31 cellular contexts compared by ENCODE assay signal in genomic region chr3:127658234-127658633, GRCh38.
"Had no signal": no experiment of that assay in that cellular context is flagged by ENCODE, and none has a peak within 500 bp of the region (broad histone marks: within the 10 kb centered on the region; RNA-seq: fewer than 3 reads in every experiment).

No MANE protein-coding gene starts in this region.

- ATAC-seq: esophagus mucosa, gastrocnemius medialis, left cardiac atrium, left ventricle myocardium superior, right lobe of liver, T-helper 17 cell had no signal

- H3K4me3 ChIP-seq: coronary artery, gastrocnemius medialis, ovary, right lobe of liver, skin epidermis, upper lobe of left lung, vagina had no signal

- H3K27ac Mint-ChIP-seq: activated CD4-positive, alpha-beta memory T cell treated with anti-CD3 and anti-CD28 coated beads for 36 hours; activated CD4-positive, alpha-beta T cell treated with anti-CD3 and anti-CD28 coated beads, Interleukin-2, amount 10 ng/mL, durations not matched to agents 24 days and 14 days; activated T-cell treated with anti-CD3 and anti-CD28 coated beads, Interleukin-2, amount 50 U/mL, for 24 hours; nephron progenitor cell; progenitor cell of endocrine pancreas; stimulated activated naive CD8-positive, alpha-beta T cell treated with anti-CD3 and anti-CD28 coated beads, Interleukin-15, Interleukin-2, amounts not matched to agents 100 ng/mL and 50 ng/mL, for 24 hours; T-helper 17 cell had no signal

- H3K4me1 Mint-ChIP-seq: activated CD4-positive, alpha-beta T cell treated with anti-CD3 and anti-CD28 coated beads, Interleukin-2, amount 10 ng/mL, durations not matched to agents 24 days and 14 days had no signal

- H3K9me3 Mint-ChIP-seq: activated CD4-positive, alpha-beta memory T cell treated with anti-CD3 and anti-CD28 coated beads for 36 hours; activated CD4-positive, alpha-beta T cell treated with anti-CD3 and anti-CD28 coated beads, Interleukin-2, amount 10 ng/mL, durations not matched to agents 24 days and 14 days; activated T-cell treated with anti-CD3 and anti-CD28 coated beads, Interleukin-2, amount 50 U/mL, for 24 hours; nephron progenitor cell; stimulated activated naive CD8-positive, alpha-beta T cell treated with anti-CD3 and anti-CD28 coated beads, Interleukin-15, Interleukin-2, amounts not matched to agents 100 ng/mL and 50 ng/mL, for 24 hours had no signal

- DNase-seq: activated CD4-positive, alpha-beta memory T cell treated with anti-CD3 and anti-CD28 coated beads for 36 hours; activated CD4-positive, alpha-beta T cell treated with anti-CD3 and anti-CD28 coated beads, Interleukin-2, amount 10 ng/mL, durations not matched to agents 24 days and 14 days; activated CD4-positive, CD25-positive, alpha-beta regulatory T cell treated with anti-CD3 and anti-CD28 coated beads, Interleukin-2, amount 50 U/mL, for 72 hours; activated CD8-positive, alpha-beta memory T cell treated with anti-CD3 and anti-CD28 coated beads, Interleukin-2, amount 50 U/mL, for 4 hours; activated gamma-delta T cell; activated naive CD4-positive, alpha-beta T cell treated with anti-CD3 and anti-CD28 coated beads, Interleukin-2, amount 50 U/mL, for 16 hours; activated T-cell treated with anti-CD3 and anti-CD28 coated beads, Interleukin-2, amount 50 U/mL, for 24 hours; gastrocnemius medialis; glutamatergic neuron; left cardiac atrium; left ventricle myocardium superior; nephron progenitor cell; ovary; right lobe of liver; stimulated activated CD4-positive, alpha-beta T cell treated with anti-CD3 and anti-CD28 coated beads, Interleukin-12 subunit alpha, Interleukin-12 subunit beta, amount 100 ng/mL, for 4 hours; stimulated activated CD4-positive, alpha-beta T cell treated with anti-CD3 and anti-CD28 coated beads, Interleukin-4, amount 100 ng/mL, for 1 hour; substantia nigra; SW 1271; T-helper 17 cell; T1000; upper lobe of left lung had no signal

- H3K27me3 Mint-ChIP-seq: activated CD4-positive, alpha-beta memory T cell treated with anti-CD3 and anti-CD28 coated beads for 36 hours; activated T-cell treated with anti-CD3 and anti-CD28 coated beads, Interleukin-2, amount 50 U/mL, for 24 hours; progenitor cell of endocrine pancreas; stimulated activated naive CD8-positive, alpha-beta T cell treated with anti-CD3 and anti-CD28 coated beads, Interleukin-15, Interleukin-2, amounts not matched to agents 100 ng/mL and 50 ng/mL, for 24 hours had no signal

- H3K27me3 ChIP-seq: gastrocnemius medialis, neutrophil, ovary, right lobe of liver, upper lobe of left lung, vagina had no signal

- FAIRE-seq: bronchial epithelial cell, endothelial cell of umbilical vein, keratinocyte had no signal

- H3K36me3 Mint-ChIP-seq: activated CD4-positive, alpha-beta memory T cell treated with anti-CD3 and anti-CD28 coated beads for 36 hours had no signal

- H3K9me3 ChIP-seq: gastrocnemius medialis, neutrophil, ovary, right lobe of liver, upper lobe of left lung, vagina had no signal

- H3K27ac ChIP-seq: coronary artery, gastrocnemius medialis, neutrophil, ovary, right lobe of liver, skin epidermis, upper lobe of left lung, vagina had no signal

- H3K4me3 Mint-ChIP-seq: activated CD4-positive, alpha-beta memory T cell treated with anti-CD3 and anti-CD28 coated beads for 36 hours; activated CD4-positive, alpha-beta T cell treated with anti-CD3 and anti-CD28 coated beads, Interleukin-2, amount 10 ng/mL, durations not matched to agents 24 days and 14 days; activated T-cell treated with anti-CD3 and anti-CD28 coated beads, Interleukin-2, amount 50 U/mL, for 24 hours; nephron progenitor cell; stimulated activated naive CD8-positive, alpha-beta T cell treated with anti-CD3 and anti-CD28 coated beads, Interleukin-15, Interleukin-2, amounts not matched to agents 100 ng/mL and 50 ng/mL, for 24 hours; T-helper 17 cell had no signal

- H3K36me3 ChIP-seq: gastrocnemius medialis, neutrophil, ovary, right lobe of liver, upper lobe of left lung, vagina had no signal

- H3K4me1 ChIP-seq: gastrocnemius medialis, right lobe of liver, upper lobe of left lung, vagina had no signal
